In the genomic region with DNA sequence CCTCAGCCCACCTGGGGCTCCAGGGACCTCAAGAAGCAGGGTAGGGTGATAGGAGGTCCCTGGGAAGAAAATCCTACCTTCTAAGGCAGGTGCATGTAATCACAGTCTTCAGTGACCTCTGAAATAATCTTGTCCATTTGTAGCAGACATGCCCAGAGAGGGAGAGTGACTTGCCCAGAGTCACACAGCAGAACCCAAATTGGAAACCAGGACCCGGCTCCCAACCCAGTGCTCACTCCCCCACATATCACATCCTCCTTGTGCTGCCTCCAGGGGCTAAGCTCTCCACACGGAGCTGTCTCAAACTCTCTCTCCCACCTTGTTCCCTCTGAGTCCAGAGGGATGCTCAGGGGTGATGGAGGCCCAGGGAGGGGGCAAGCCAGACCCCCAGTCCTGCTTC, we compare ENCODE assay signal across 3 cellular contexts.
TF ChIP-seq lines count a peak whose summit lies in the region.

No MANE protein-coding gene starts in this region.

TF ChIP-seq in HepG2, 621 proteins besides CTCF, POLR2A, EP300 and RAD21:
- TF ChIP-seq ZNF768 (CRISPR knock-in tag; IDR thresholded peaks at IDR 0.05) (peak; percentile 94), ZMYM3 (CRISPR knock-in tag; IDR thresholded peaks at IDR 0.05) (0 out of 2 replicates have a peak, but pooled peaks have one; percentile 26), ZNF569 (CRISPR knock-in tag; IDR thresholded peaks at IDR 0.05; ENCODE audit: borderline replicate concordance) (no peak)
- TF ChIP-seq, protein P1, sequence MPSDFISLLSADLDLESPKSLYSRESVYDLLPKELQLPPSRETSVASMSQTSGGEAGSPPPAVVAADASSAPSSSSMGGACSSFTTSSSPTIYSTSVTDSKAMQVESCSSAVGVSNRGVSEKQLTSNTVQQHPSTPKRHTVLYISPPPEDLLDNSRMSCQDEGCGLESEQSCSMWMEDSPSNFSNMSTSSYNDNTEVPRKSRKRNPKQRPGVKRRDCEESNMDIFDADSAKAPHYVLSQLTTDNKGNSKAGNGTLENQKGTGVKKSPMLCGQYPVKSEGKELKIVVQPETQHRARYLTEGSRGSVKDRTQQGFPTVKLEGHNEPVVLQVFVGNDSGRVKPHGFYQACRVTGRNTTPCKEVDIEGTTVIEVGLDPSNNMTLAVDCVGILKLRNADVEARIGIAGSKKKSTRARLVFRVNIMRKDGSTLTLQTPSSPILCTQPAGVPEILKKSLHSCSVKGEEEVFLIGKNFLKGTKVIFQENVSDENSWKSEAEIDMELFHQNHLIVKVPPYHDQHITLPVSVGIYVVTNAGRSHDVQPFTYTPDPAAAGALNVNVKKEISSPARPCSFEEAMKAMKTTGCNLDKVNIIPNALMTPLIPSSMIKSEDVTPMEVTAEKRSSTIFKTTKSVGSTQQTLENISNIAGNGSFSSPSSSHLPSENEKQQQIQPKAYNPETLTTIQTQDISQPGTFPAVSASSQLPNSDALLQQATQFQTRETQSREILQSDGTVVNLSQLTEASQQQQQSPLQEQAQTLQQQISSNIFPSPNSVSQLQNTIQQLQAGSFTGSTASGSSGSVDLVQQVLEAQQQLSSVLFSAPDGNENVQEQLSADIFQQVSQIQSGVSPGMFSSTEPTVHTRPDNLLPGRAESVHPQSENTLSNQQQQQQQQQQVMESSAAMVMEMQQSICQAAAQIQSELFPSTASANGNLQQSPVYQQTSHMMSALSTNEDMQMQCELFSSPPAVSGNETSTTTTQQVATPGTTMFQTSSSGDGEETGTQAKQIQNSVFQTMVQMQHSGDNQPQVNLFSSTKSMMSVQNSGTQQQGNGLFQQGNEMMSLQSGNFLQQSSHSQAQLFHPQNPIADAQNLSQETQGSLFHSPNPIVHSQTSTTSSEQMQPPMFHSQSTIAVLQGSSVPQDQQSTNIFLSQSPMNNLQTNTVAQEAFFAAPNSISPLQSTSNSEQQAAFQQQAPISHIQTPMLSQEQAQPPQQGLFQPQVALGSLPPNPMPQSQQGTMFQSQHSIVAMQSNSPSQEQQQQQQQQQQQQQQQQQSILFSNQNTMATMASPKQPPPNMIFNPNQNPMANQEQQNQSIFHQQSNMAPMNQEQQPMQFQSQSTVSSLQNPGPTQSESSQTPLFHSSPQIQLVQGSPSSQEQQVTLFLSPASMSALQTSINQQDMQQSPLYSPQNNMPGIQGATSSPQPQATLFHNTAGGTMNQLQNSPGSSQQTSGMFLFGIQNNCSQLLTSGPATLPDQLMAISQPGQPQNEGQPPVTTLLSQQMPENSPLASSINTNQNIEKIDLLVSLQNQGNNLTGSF (CRISPR knock-in tag; IDR thresholded peaks at IDR 0.05) = no peak

TF ChIP-seq in IMR-90, 13 proteins besides CTCF, POLR2A, EP300 and RAD21:
- no peak for TF ChIP-seq CHD1 (IDR thresholded peaks at IDR 0.05; ENCODE audit: low read depth, low read length)
- no peak for TF ChIP-seq MAFK (IDR thresholded peaks at IDR 0.05; ENCODE audit: low read depth, low read length)
- TF ChIP-seq RCOR1 (IDR thresholded peaks at IDR 0.05; ENCODE audit: insufficient replicate concordance, low read length) = no peak
- TF ChIP-seq, protein P2, sequence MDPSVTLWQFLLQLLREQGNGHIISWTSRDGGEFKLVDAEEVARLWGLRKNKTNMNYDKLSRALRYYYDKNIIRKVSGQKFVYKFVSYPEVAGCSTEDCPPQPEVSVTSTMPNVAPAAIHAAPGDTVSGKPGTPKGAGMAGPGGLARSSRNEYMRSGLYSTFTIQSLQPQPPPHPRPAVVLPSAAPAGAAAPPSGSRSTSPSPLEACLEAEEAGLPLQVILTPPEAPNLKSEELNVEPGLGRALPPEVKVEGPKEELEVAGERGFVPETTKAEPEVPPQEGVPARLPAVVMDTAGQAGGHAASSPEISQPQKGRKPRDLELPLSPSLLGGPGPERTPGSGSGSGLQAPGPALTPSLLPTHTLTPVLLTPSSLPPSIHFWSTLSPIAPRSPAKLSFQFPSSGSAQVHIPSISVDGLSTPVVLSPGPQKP (IDR thresholded peaks at IDR 0.05; ENCODE audit: borderline replicate concordance, low read depth, low read length) = no peak
TF ChIP-seq in IMR-90: peak in this region for 0.

TF ChIP-seq in H1, 55 proteins besides CTCF, POLR2A, EP300 and RAD21:
- TF ChIP-seq KDM1A (IDR thresholded peaks at IDR 0.05; ENCODE audit: borderline replicate concordance, low read length) = peak; percentile 46; the same call in 1 of the 2 replicates
- TF ChIP-seq NRF1 (IDR thresholded peaks at IDR 0.05; ENCODE audit: low read depth, low read length) = no peak
TF ChIP-seq in H1: peak in this region for 1.
